8 cellular contexts compared by ENCODE assay signal in genomic region chr1:160031368-160032164, GRCh38. TPM values are rescaled to one million over a fixed set of nuclear protein-coding genes. Genes with fewer than 3 reads are reported as not detected.
DNase-seq lines count a peak whose midpoint lies in the region; ATAC-seq, FAIRE-seq and TF ChIP-seq lines count a peak whose summit lies in the region.

Gene PIGM, minus strand, starts transcription at chr1:160031990. Its CDS starts 251 bp downstream, at chr1:160031739.

- peak within 1 kb of the TSS; percentile 64 to 79 for H3K27ac ChIP-seq in kidney (ENCODE audit: low read depth in 2 of 2, low read length in 2 of 2)

- H3K9me3 ChIP-seq in kidney (ENCODE audit: control insufficient read depth in 1 of 2, low read length in 2 of 2), result no peaks in the 10 kb centered on the region

- peaks cover 12 to 14% of the 10 kb centered on the region in 2 donors for H3K4me1 ChIP-seq in kidney (ENCODE audit: control insufficient read depth in 1 of 2, insufficient read depth in 1 of 2, low read depth in 1 of 2, low read length in 2 of 2)

- peak; percentile 56 for TF ChIP-seq POLR2A in GM19099 (IDR thresholded peaks at IDR 0.05; ENCODE audit: extremely low read depth, insufficient read length, low read depth)

- FAIRE-seq in kidney (lab: Jason Lieb, UNC), result peak; percentile 82

- ATAC-seq in HG03378 (IDR thresholded peaks at IDR 0.05; ENCODE audit: unreplicated experiment), result peak; percentile 89

- H3K4me3 ChIP-seq in kidney (ENCODE audit: low read length in 2 of 2), result peak within 1 kb of the TSS; percentile 92 to 97

- DNase-seq in AML-193 (lab: John Stamatoyannopoulos, UW) (peak; percentile 84 to 88), NCI-H446 treated with DMSO at 0.1 percent for 48 hours (lab: John Stamatoyannopoulos, UW) (peak; percentile 87), cerebellum (ENCODE audit: low spot score) (peak; percentile 95), kidney (peak; percentile 97)
- DNase-seq in activated CD4-positive, CD25-positive, alpha-beta regulatory T cell treated with anti-CD3 and anti-CD28 coated beads, Interleukin-2, amount 50 U/mL, for 72 hours, result peak; percentile 89
- DNase-seq in stimulated activated CD4-positive, alpha-beta T cell treated with anti-CD3 and anti-CD28 coated beads, Interleukin-15, amount 100 ng/mL, for 1 hour (ENCODE audit: low read depth in 1 of 2, low spot score in 1 of 2), result peak; percentile 80 to 82

- no peaks in the 10 kb centered on the region for H3K36me3 ChIP-seq in kidney (ENCODE audit: control insufficient read depth in 1 of 2, insufficient read depth in 2 of 2, low read length in 2 of 2)

- H3K9ac ChIP-seq in kidney (ENCODE audit: low read length in 2 of 2), result peak within 1 kb of the TSS; percentile 76 to 86

- intact Hi-C loops in kidney (cut with DNase I), result no loop called here

- TF ChIP-seq CTCF in kidney (IDR thresholded peaks at IDR 0.05; ENCODE audit: borderline replicate concordance, extremely low read depth, insufficient read depth), result no peak

RNA-seq across cellular contexts. Expression of gene PIGM, which starts in this region (rescaled TPM):
- total RNA-seq in cerebellum (8.7 TPM), kidney (8.5 TPM)
- 3.3 TPM for polyA plus RNA-seq in kidney (ENCODE audit: insufficient read depth, low read depth, low replicate concordance)

Comparison
In these comparisons a context has a peak if more than half of its experiments do, and no peak if none do; other contexts are left out.
1. Peak in every context shown above with its lines: DNase-seq, ATAC-seq, H3K4me3 ChIP-seq and H3K27ac ChIP-seq.